In genomic region chr18:80136679-80137078, GRCh38 we compare ENCODE assay signal across 3 cellular contexts.
TF ChIP-seq lines count a peak whose summit lies in the region.

No MANE protein-coding gene starts in this region.

TF ChIP-seq in SK-N-SH, 30 proteins besides CTCF, POLR2A, EP300 and RAD21:
- TF ChIP-seq PBX3 (IDR thresholded peaks at IDR 0.05) (no peak), EZH2phosphoT487 (IDR thresholded peaks at IDR 0.05; ENCODE audit: borderline replicate concordance, low read depth) (no peak), GATA2 (CRISPR knock-in tag; IDR thresholded peaks at IDR 0.05) (no peak), TCF12 (IDR thresholded peaks at IDR 0.05) (no peak), FOXJ3 (CRISPR knock-in tag; IDR thresholded peaks at IDR 0.05) (no peak), YY1 (IDR thresholded peaks at IDR 0.05; ENCODE audit: low read depth) (no peak), SMC3 (IDR thresholded peaks at IDR 0.05; ENCODE audit: low read depth, low read length) (no peak), MXI1 (IDR thresholded peaks at IDR 0.05; ENCODE audit: low read depth, low read length) (no peak), RFX5 (IDR thresholded peaks at IDR 0.05; ENCODE audit: low read length) (no peak), SIN3A (IDR thresholded peaks at IDR 0.05; ENCODE audit: borderline replicate concordance, low read depth, low read length) (no peak), REST (IDR thresholded peaks at IDR 0.05; ENCODE audit: low read depth, low read length) (no peak), ELF1 (IDR thresholded peaks at IDR 0.05) (no peak), CHD2 (IDR thresholded peaks at IDR 0.05; ENCODE audit: low read length, partially characterized antibody) (no peak), RXRA (IDR thresholded peaks at IDR 0.05; ENCODE audit: borderline replicate concordance, low read depth) (no peak)
- TF ChIP-seq, protein P1, sequence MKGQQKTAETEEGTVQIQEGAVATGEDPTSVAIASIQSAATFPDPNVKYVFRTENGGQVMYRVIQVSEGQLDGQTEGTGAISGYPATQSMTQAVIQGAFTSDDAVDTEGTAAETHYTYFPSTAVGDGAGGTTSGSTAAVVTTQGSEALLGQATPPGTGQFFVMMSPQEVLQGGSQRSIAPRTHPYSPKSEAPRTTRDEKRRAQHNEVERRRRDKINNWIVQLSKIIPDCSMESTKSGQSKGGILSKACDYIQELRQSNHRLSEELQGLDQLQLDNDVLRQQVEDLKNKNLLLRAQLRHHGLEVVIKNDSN (IDR thresholded peaks at IDR 0.05; ENCODE audit: borderline replicate concordance, low read depth): no peak
- TF ChIP-seq, protein P2, sequence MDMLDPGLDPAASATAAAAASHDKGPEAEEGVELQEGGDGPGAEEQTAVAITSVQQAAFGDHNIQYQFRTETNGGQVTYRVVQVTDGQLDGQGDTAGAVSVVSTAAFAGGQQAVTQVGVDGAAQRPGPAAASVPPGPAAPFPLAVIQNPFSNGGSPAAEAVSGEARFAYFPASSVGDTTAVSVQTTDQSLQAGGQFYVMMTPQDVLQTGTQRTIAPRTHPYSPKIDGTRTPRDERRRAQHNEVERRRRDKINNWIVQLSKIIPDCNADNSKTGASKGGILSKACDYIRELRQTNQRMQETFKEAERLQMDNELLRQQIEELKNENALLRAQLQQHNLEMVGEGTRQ (IDR thresholded peaks at IDR 0.05; ENCODE audit: borderline replicate concordance, low read depth, low read length): no peak

TF ChIP-seq in SK-N-SH treated with all-trans-retinoic acid at 6 μM for 48 hours, 23 proteins besides CTCF, POLR2A, EP300 and RAD21 (continued from another document):
- TF ChIP-seq SNAI2 (CRISPR knock-in tag; IDR thresholded peaks at IDR 0.05): no peak
- TF ChIP-seq ZFP3 (CRISPR knock-in tag; IDR thresholded peaks at IDR 0.05): no peak
- no peak for TF ChIP-seq ZNF8 (CRISPR knock-in tag; IDR thresholded peaks at IDR 0.05)
- no peak for TF ChIP-seq OSR1 (CRISPR knock-in tag; IDR thresholded peaks at IDR 0.05)
- no peak for TF ChIP-seq ZNF70 (CRISPR knock-in tag; IDR thresholded peaks at IDR 0.05)
- no peak for TF ChIP-seq ISL1 (CRISPR knock-in tag; IDR thresholded peaks at IDR 0.05)
- TF ChIP-seq TCF4 (CRISPR knock-in tag; IDR thresholded peaks at IDR 0.05; ENCODE audit: borderline replicate concordance): no peak
- TF ChIP-seq ZNF565 (CRISPR knock-in tag; conservative IDR thresholded peaks at IDR 0.05; ENCODE audit: low read depth): no peak
- TF ChIP-seq, protein P3, sequence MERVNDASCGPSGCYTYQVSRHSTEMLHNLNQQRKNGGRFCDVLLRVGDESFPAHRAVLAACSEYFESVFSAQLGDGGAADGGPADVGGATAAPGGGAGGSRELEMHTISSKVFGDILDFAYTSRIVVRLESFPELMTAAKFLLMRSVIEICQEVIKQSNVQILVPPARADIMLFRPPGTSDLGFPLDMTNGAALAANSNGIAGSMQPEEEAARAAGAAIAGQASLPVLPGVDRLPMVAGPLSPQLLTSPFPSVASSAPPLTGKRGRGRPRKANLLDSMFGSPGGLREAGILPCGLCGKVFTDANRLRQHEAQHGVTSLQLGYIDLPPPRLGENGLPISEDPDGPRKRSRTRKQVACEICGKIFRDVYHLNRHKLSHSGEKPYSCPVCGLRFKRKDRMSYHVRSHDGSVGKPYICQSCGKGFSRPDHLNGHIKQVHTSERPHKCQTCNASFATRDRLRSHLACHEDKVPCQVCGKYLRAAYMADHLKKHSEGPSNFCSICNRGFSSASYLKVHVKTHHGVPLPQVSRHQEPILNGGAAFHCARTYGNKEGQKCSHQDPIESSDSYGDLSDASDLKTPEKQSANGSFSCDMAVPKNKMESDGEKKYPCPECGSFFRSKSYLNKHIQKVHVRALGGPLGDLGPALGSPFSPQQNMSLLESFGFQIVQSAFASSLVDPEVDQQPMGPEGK (CRISPR knock-in tag; IDR thresholded peaks at IDR 0.05; ENCODE audit: borderline replicate concordance): no peak
- TF ChIP-seq, protein P4, sequence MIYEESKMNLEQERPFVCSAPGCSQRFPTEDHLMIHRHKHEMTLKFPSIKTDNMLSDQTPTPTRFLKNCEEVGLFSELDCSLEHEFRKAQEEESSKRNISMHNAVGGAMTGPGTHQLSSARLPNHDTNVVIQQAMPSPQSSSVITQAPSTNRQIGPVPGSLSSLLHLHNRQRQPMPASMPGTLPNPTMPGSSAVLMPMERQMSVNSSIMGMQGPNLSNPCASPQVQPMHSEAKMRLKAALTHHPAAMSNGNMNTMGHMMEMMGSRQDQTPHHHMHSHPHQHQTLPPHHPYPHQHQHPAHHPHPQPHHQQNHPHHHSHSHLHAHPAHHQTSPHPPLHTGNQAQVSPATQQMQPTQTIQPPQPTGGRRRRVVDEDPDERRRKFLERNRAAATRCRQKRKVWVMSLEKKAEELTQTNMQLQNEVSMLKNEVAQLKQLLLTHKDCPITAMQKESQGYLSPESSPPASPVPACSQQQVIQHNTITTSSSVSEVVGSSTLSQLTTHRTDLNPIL (CRISPR knock-in tag; IDR thresholded peaks at IDR 0.05; ENCODE audit: low read depth): no peak
- TF ChIP-seq BACH2 (CRISPR knock-in tag; IDR thresholded peaks at IDR 0.05; ENCODE audit: borderline replicate concordance): no peak
- TF ChIP-seq CSRNP3 (CRISPR knock-in tag; IDR thresholded peaks at IDR 0.05): no peak
- no peak for TF ChIP-seq ZFP30 (CRISPR knock-in tag; IDR thresholded peaks at IDR 0.05)
- TF ChIP-seq ESRRG (CRISPR knock-in tag; IDR thresholded peaks at IDR 0.05): no peak
- TF ChIP-seq GLIS3 (CRISPR knock-in tag; IDR thresholded peaks at IDR 0.05): no peak

TF ChIP-seq in GM23338, 12 proteins besides CTCF, POLR2A, EP300 and RAD21:
- TF ChIP-seq, protein P5, sequence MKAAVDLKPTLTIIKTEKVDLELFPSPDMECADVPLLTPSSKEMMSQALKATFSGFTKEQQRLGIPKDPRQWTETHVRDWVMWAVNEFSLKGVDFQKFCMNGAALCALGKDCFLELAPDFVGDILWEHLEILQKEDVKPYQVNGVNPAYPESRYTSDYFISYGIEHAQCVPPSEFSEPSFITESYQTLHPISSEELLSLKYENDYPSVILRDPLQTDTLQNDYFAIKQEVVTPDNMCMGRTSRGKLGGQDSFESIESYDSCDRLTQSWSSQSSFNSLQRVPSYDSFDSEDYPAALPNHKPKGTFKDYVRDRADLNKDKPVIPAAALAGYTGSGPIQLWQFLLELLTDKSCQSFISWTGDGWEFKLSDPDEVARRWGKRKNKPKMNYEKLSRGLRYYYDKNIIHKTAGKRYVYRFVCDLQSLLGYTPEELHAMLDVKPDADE (IDR thresholded peaks at IDR 0.05): no peak
- TF ChIP-seq, protein P6, sequence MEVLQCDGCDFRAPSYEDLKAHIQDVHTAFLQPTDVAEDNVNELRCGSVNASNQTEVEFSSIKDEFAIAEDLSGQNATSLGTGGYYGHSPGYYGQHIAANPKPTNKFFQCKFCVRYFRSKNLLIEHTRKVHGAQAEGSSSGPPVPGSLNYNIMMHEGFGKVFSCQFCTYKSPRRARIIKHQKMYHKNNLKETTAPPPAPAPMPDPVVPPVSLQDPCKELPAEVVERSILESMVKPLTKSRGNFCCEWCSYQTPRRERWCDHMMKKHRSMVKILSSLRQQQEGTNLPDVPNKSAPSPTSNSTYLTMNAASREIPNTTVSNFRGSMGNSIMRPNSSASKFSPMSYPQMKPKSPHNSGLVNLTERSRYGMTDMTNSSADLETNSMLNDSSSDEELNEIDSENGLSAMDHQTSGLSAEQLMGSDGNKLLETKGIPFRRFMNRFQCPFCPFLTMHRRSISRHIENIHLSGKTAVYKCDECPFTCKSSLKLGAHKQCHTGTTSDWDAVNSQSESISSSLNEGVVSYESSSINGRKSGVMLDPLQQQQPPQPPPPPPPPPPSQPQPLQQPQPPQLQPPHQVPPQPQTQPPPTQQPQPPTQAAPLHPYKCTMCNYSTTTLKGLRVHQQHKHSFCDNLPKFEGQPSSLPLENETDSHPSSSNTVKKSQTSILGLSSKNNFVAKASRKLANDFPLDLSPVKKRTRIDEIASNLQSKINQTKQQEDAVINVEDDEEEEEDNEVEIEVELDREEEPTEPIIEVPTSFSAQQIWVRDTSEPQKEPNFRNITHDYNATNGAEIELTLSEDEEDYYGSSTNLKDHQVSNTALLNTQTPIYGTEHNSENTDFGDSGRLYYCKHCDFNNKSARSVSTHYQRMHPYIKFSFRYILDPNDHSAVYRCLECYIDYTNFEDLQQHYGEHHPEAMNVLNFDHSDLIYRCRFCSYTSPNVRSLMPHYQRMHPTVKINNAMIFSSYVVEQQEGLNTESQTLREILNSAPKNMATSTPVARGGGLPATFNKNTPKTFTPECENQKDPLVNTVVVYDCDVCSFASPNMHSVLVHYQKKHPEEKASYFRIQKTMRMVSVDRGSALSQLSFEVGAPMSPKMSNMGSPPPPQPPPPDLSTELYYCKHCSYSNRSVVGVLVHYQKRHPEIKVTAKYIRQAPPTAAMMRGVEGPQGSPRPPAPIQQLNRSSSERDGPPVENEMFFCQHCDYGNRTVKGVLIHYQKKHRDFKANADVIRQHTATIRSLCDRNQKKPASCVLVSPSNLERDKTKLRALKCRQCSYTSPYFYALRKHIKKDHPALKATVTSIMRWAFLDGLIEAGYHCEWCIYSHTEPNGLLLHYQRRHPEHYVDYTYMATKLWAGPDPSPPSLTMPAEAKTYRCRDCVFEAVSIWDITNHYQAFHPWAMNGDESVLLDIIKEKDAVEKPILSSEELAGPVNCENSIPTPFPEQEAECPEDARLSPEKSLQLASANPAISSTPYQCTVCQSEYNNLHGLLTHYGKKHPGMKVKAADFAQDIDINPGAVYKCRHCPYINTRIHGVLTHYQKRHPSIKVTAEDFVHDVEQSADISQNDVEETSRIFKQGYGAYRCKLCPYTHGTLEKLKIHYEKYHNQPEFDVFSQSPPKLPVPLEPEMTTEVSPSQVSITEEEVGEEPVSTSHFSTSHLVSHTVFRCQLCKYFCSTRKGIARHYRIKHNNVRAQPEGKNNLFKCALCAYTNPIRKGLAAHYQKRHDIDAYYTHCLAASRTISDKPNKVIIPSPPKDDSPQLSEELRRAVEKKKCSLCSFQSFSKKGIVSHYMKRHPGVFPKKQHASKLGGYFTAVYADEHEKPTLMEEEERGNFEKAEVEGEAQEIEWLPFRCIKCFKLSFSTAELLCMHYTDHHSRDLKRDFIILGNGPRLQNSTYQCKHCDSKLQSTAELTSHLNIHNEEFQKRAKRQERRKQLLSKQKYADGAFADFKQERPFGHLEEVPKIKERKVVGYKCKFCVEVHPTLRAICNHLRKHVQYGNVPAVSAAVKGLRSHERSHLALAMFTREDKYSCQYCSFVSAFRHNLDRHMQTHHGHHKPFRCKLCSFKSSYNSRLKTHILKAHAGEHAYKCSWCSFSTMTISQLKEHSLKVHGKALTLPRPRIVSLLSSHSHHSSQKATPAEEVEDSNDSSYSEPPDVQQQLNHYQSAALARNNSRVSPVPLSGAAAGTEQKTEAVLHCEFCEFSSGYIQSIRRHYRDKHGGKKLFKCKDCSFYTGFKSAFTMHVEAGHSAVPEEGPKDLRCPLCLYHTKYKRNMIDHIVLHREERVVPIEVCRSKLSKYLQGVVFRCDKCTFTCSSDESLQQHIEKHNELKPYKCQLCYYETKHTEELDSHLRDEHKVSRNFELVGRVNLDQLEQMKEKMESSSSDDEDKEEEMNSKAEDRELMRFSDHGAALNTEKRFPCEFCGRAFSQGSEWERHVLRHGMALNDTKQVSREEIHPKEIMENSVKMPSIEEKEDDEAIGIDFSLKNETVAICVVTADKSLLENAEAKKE (CRISPR knock-in tag; IDR thresholded peaks at IDR 0.05): no peak
- TF ChIP-seq STAT1 (IDR thresholded peaks at IDR 0.05; ENCODE audit: unreplicated experiment) (no peak), NANOG (IDR thresholded peaks at IDR 0.05; ENCODE audit: borderline replicate concordance) (no peak), ZNF114 (CRISPR knock-in tag; IDR thresholded peaks at IDR 0.05) (no peak), EZH2 (IDR thresholded peaks at IDR 0.05; ENCODE audit: low read depth, unreplicated experiment) (no peak), POLR2AphosphoS5 (IDR thresholded peaks at IDR 0.05; ENCODE audit: low read depth) (no peak), REST (IDR thresholded peaks at IDR 0.05; ENCODE audit: unreplicated experiment) (no peak), ZNF331 (CRISPR knock-in tag; IDR thresholded peaks at IDR 0.05; ENCODE audit: low read depth) (no peak), CREB1 (CRISPR knock-in tag; IDR thresholded peaks at IDR 0.05; ENCODE audit: low read depth) (no peak)
